ENCODE assay signal across 25 cellular contexts in genomic region chr16:13756411-13756810, GRCh38.
"Had no signal": no experiment of that assay in that cellular context is flagged by ENCODE, and none has a peak within 500 bp of the region (broad histone marks: within the 10 kb centered on the region; RNA-seq: fewer than 3 reads in every experiment).

No MANE protein-coding gene starts in this region.

- H3K27ac ChIP-seq: breast epithelium, KMS-11, Peyer's patch, RWPE1, SJCRH30 had no signal

- DNase-seq: activated CD4-positive, CD25-positive, alpha-beta regulatory T cell; activated CD8-positive, alpha-beta memory T cell treated with anti-CD3 and anti-CD28 coated beads, Interleukin-2, amount 50 U/mL, for 4 hours; activated CD8-positive, alpha-beta T cell treated with anti-CD3 and anti-CD28 coated beads for 36 hours; activated gamma-delta T cell treated with Interleukin-2 at 50 U/mL for 16 hours; activated naive CD4-positive, alpha-beta T cell treated with anti-CD3 and anti-CD28 coated beads, Interleukin-2, amount 10 ng/mL, durations not matched to agents 7 days and 5 days; activated naive CD8-positive, alpha-beta T cell treated with anti-CD3 and anti-CD28 coated beads for 36 hours; activated T-cell treated with anti-CD3 and anti-CD28 coated beads, Interleukin-2, amount 50 U/mL, for 72 hours; MM.1S; NCI-H1105; NCI-H1436; NCI-H1694 treated with DMSO at 0.1 percent for 48 hours; NCI-H2029 treated with DMSO at 0.1 percent for 48 hours; NCI-H345; NCI-H510A; NCI-H526 treated with DMSO at 0.1 percent for 48 hours; Peyer's patch; Right ventricle myocardium superior; SW 1271 had no signal

- H3K9me3 Mint-ChIP-seq: activated CD8-positive, alpha-beta T cell treated with anti-CD3 and anti-CD28 coated beads for 36 hours; activated naive CD8-positive, alpha-beta T cell treated with anti-CD3 and anti-CD28 coated beads for 36 hours; T-helper 2 cell treated with Interferon-gamma antibody and Interleukin-4, amounts not matched to agents 5 μg/mL and 100 μg/mL, for 36 hours had no signal

- H3K4me1 ChIP-seq: breast epithelium, Peyer's patch, SJCRH30 had no signal

- H3K9me3 ChIP-seq: breast epithelium, Peyer's patch, SJCRH30 had no signal

- H3K36me3 Mint-ChIP-seq: activated naive CD4-positive, alpha-beta T cell treated with anti-CD3 and anti-CD28 coated beads, Interleukin-2, amount 10 ng/mL, durations not matched to agents 7 days and 5 days; activated naive CD8-positive, alpha-beta T cell treated with anti-CD3 and anti-CD28 coated beads for 36 hours had no signal

- H3K4me1 Mint-ChIP-seq: activated naive CD4-positive, alpha-beta T cell treated with anti-CD3 and anti-CD28 coated beads, Interleukin-2, amount 10 ng/mL, durations not matched to agents 7 days and 5 days; activated naive CD8-positive, alpha-beta T cell treated with anti-CD3 and anti-CD28 coated beads for 36 hours had no signal

- H3K4me3 ChIP-seq: breast epithelium, Peyer's patch, SJCRH30 had no signal

- H3K4me2 ChIP-seq: KMS-11 had no signal

- H3K27ac Mint-ChIP-seq: activated CD8-positive, alpha-beta T cell treated with anti-CD3 and anti-CD28 coated beads for 36 hours; activated naive CD4-positive, alpha-beta T cell treated with anti-CD3 and anti-CD28 coated beads, Interleukin-2, amount 10 ng/mL, durations not matched to agents 7 days and 5 days; activated naive CD8-positive, alpha-beta T cell treated with anti-CD3 and anti-CD28 coated beads for 36 hours; activated T-cell treated with anti-CD3 and anti-CD28 coated beads, Interleukin-2, amount 50 U/mL, for 72 hours; activated T-helper 2 cell treated with anti-CD3 and anti-CD28 coated beads, Interferon-gamma antibody, Interleukin-2, Interleukin-4, amounts not matched to agents 10 μg/mL and 5 μg/mL and 100 μg/mL, durations not matched to agents 14 hours and 24 hours and 36 hours; T-helper 2 cell treated with Interferon-gamma antibody and Interleukin-4, amounts not matched to agents 5 μg/mL and 100 μg/mL, for 36 hours had no signal

- H3K27me3 Mint-ChIP-seq: activated naive CD4-positive, alpha-beta T cell treated with anti-CD3 and anti-CD28 coated beads, Interleukin-2, amount 10 ng/mL, durations not matched to agents 7 days and 5 days had no signal

- H3K4me3 Mint-ChIP-seq: activated CD8-positive, alpha-beta T cell treated with anti-CD3 and anti-CD28 coated beads for 36 hours; activated naive CD4-positive, alpha-beta T cell treated with anti-CD3 and anti-CD28 coated beads, Interleukin-2, amount 10 ng/mL, durations not matched to agents 7 days and 5 days; activated naive CD8-positive, alpha-beta T cell treated with anti-CD3 and anti-CD28 coated beads for 36 hours; activated T-cell treated with anti-CD3 and anti-CD28 coated beads, Interleukin-2, amount 50 U/mL, for 72 hours; T-helper 2 cell treated with Interferon-gamma antibody and Interleukin-4, amounts not matched to agents 5 μg/mL and 100 μg/mL, for 36 hours had no signal

- H3K27me3 ChIP-seq: breast epithelium, Peyer's patch, SJCRH30 had no signal

- H3K36me3 ChIP-seq: breast epithelium, Peyer's patch, SJCRH30 had no signal

- H3K9ac ChIP-seq: KMS-11 had no signal

- ATAC-seq: activated CD8-positive, alpha-beta T cell treated with anti-CD3 and anti-CD28 coated beads for 36 hours; activated T-cell treated with anti-CD3 and anti-CD28 coated beads, Interleukin-2, amount 50 U/mL, for 72 hours; SK-N-SH treated with all-trans-retinoic acid at 6 μM for 48 hours had no signal
